ENCODE assay signal across 8 cellular contexts in the genomic region with DNA sequence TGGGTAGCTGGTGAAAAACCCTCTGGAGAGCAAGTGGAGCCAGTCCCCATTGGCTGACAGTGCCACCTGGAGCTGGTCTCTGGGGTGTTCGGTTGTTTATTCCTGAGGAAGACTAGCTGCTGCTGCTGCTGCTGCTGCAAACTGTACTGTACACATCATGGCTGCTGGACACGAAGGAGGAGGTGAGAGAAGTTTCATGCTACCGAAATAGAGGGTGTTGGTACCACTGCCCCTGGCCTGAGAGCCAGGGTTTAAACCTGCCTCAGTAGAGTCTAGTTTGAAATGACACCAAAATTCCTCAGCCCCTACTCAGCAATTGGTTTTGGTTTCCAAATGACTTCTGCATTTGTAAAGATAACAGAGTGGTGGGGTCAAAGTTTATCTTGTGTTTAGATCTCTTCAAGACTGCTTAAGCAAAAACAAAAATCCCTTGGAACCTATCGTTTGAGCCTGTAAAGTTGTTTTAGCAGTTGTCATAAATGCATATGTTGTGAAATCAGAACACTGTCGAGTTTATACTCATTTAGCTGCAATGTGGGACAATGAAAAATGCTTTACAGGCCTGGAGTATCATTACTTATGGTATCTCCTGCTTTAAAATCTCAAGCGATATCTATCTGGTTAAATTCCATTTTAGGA. TPM values are rescaled to one million over a fixed set of nuclear protein-coding genes. Genes with fewer than 3 reads are reported as not detected.
A peak's percentile ranks its signal among the peaks of the same experiment; 100 is the strongest.
DNase-seq lines count a peak whose midpoint lies in the region; ATAC-seq and TF ChIP-seq lines count a peak whose summit lies in the region.

No MANE protein-coding gene starts in this region.

- TF ChIP-seq CTCF in CD14-positive monocyte (IDR thresholded peaks at IDR 0.05) = no peak

- H3K4me3 Mint-ChIP-seq in stimulated activated memory B cell treated with anti-CD40 and anti-IgM and Interleukin-4, amounts not matched to agents 10 μg/mL and 1 μg/mL and 100 μg/mL, for 72 hours = no peak overlapping the region
- peak overlapping the region in 1 of 2 donors; percentile 79 for H3K4me3 Mint-ChIP-seq in CD14-positive monocyte

- peaks cover 44% of the 10 kb centered on the region for H3K4me1 Mint-ChIP-seq in stimulated activated memory B cell treated with anti-CD40 and anti-IgM and Interleukin-4, amounts not matched to agents 10 μg/mL and 1 μg/mL and 100 μg/mL, for 72 hours
- H3K4me1 Mint-ChIP-seq in CD14-positive monocyte = peaks cover 22% of the 10 kb centered on the region

- DNase-seq in activated gamma-delta T cell treated with Interleukin-2 at 50 U/mL for 16 hours (peak; percentile 7), activated gamma-delta T cell (lab: John Stamatoyannopoulos, UW) (no peak), NCI-H2171 (lab: John Stamatoyannopoulos, UW) (peak; percentile 13), CD14-positive monocyte (ENCODE audit: low spot score) (no peak), NCI-H1436 treated with DMSO at 0.1 percent for 48 hours (lab: John Stamatoyannopoulos, UW) (no peak)

- no peaks in the 10 kb centered on the region for H3K27me3 Mint-ChIP-seq in stimulated activated memory B cell treated with anti-CD40 and anti-IgM and Interleukin-4, amounts not matched to agents 10 μg/mL and 1 μg/mL and 100 μg/mL, for 72 hours
- H3K27me3 Mint-ChIP-seq in CD14-positive monocyte (ENCODE audit: low read depth in 3 of 3) = peaks cover 72 to 83% (median 72%) of the 10 kb centered on the region in 3 donors

- peak overlapping the region; percentile 49 for H3K27ac ChIP-seq in cingulate gyrus (ENCODE audit: low read depth, low read length)

- intact Hi-C loops in CD14-positive monocyte (cut with micrococcal nuclease) = loop anchor here in 1 of 2 donors (10.0 kb wide), 1 partner anchor 60 kb away; no protein-coding TSS in a partner anchor

- no peaks in the 10 kb centered on the region for H3K9me3 Mint-ChIP-seq in stimulated activated memory B cell treated with anti-CD40 and anti-IgM and Interleukin-4, amounts not matched to agents 10 μg/mL and 1 μg/mL and 100 μg/mL, for 72 hours
- H3K9me3 Mint-ChIP-seq in CD14-positive monocyte = peaks cover 0 to 17% (median 5%) of the 10 kb centered on the region in 7 donors

- peaks cover 20% of the 10 kb centered on the region for H3K36me3 Mint-ChIP-seq in stimulated activated memory B cell treated with anti-CD40 and anti-IgM and Interleukin-4, amounts not matched to agents 10 μg/mL and 1 μg/mL and 100 μg/mL, for 72 hours
- H3K36me3 Mint-ChIP-seq in CD14-positive monocyte = peaks cover 50 to 52% of the 10 kb centered on the region in 2 donors

- peak; percentile 29 for ATAC-seq in stimulated activated memory B cell treated with anti-CD40 and anti-IgM and Interleukin-4, amounts not matched to agents 10 μg/mL and 1 μg/mL and 100 μg/mL, for 72 hours
- ATAC-seq in HG03039 (IDR thresholded peaks at IDR 0.05; ENCODE audit: unreplicated experiment) = no peak

- peak overlapping the region; percentile 48 for H3K27ac Mint-ChIP-seq in stimulated activated memory B cell treated with anti-CD40 and anti-IgM and Interleukin-4, amounts not matched to agents 10 μg/mL and 1 μg/mL and 100 μg/mL, for 72 hours
- peak overlapping the region in 1 of 7 donors; percentile 54 for H3K27ac Mint-ChIP-seq in CD14-positive monocyte

RNA-seq across cellular contexts. Expression of gene CYB5B, which starts 40.8 kb away (rescaled TPM):
- 10 to 100 TPM; 84.9 to 90.4 TPM for polyA plus RNA-seq in CD14-positive monocyte

Comparison
In these comparisons a context has a peak if more than half of its experiments do, and no peak if none do; other contexts are left out.
1. DNase-seq: peak in activated gamma-delta T cell treated with Interleukin-2 at 50 U/mL for 16 hours (single experiment) and NCI-H2171 (single experiment); none in activated gamma-delta T cell (single experiment), CD14-positive monocyte (single experiment) and NCI-H1436 treated with DMSO at 0.1 percent for 48 hours (single experiment).